ENCODE assay signal across 27 cellular contexts in the genomic region with DNA sequence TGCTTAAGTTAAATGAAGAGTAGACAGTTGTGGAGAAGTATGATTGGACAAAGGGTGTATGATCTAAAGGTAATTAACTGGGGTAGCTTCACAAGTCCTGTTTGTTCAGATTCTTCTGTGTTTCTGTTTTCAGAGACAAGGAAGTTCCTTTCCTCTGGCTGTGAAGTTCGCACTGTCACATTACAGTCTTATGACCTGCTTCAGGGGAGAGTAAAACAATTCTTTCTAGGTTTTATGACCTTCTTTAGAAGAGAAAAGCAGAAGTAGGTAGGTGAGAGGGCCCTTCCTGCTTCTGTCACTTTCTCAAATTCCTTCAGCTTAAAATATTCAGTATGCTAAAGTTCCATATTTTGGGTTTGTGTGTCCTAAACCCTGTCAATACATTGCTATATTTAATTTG.
"Had no signal": no experiment of that assay in that cellular context is flagged by ENCODE, and none has a peak within 500 bp of the region (broad histone marks: within the 10 kb centered on the region; RNA-seq: fewer than 3 reads in every experiment).

No MANE protein-coding gene starts in this region.

- H3K27ac ChIP-seq: adrenal gland, breast epithelium, KMS-11 had no signal

- ATAC-seq: activated CD8-positive, alpha-beta T cell treated with anti-CD3 and anti-CD28 coated beads, Interleukin-2, amount 10 ng/mL, durations not matched to agents 7 days and 5 days; Panc1; Right ventricle myocardium inferior; SK-N-SH treated with all-trans-retinoic acid at 6 μM for 48 hours; T-helper 17 cell; WTC11 had no signal

- H3K9ac ChIP-seq: KMS-11 had no signal

- H3K4me1 ChIP-seq: adrenal gland, breast epithelium had no signal

- H3K27me3 ChIP-seq: MG63 had no signal

- H3K4me2 ChIP-seq: KMS-11 had no signal

- DNase-seq: activated CD4-positive, alpha-beta T cell treated with anti-CD3 and anti-CD28 coated beads for 48 hours; activated CD4-positive, alpha-beta T cell treated with anti-CD3 and anti-CD28 coated beads, Interleukin-2, amount 50 U/mL, for 4 hours; activated CD4-positive, CD25-positive, alpha-beta regulatory T cell treated with anti-CD3 and anti-CD28 coated beads, Interleukin-2, amount 50 U/mL, for 72 hours; activated CD8-positive, alpha-beta memory T cell treated with anti-CD3 and anti-CD28 coated beads, Interleukin-2, amount 50 U/mL, for 48 hours; activated CD8-positive, alpha-beta T cell treated with anti-CD3 and anti-CD28 coated beads, Interleukin-2, amount 10 ng/mL, durations not matched to agents 7 days and 5 days; activated naive CD4-positive, alpha-beta T cell treated with anti-CD3 and anti-CD28 coated beads, Interleukin-2, amount 50 U/mL, for 16 hours; activated naive CD8-positive, alpha-beta T cell treated with anti-CD3 and anti-CD28 coated beads, Interleukin-2, amount 10 ng/mL, durations not matched to agents 7 days and 5 days; activated T-cell treated with anti-CD3 and anti-CD28 coated beads, Interleukin-2, amount 50 U/mL, for 1 hour; adrenal gland; anterior cingulate cortex; caudate nucleus; MG63; NCI-H1048; NCI-H146; NCI-H187 treated with DMSO at 0.1 percent for 48 hours; NCI-H2081 treated with DMSO at 0.1 percent for 48 hours; NCI-H446; NCI-H524; RPMI8226; T-helper 17 cell; T-helper 9 cell had no signal

- H3K9me3 ChIP-seq: adrenal gland, breast epithelium, MG63 had no signal

- H3K4me3 ChIP-seq: adrenal gland, breast epithelium, MG63 had no signal

- H3K36me3 ChIP-seq: adrenal gland, breast epithelium, MG63 had no signal
